Comparison of ENCODE assay signal across 11 cellular contexts in the genomic region with DNA sequence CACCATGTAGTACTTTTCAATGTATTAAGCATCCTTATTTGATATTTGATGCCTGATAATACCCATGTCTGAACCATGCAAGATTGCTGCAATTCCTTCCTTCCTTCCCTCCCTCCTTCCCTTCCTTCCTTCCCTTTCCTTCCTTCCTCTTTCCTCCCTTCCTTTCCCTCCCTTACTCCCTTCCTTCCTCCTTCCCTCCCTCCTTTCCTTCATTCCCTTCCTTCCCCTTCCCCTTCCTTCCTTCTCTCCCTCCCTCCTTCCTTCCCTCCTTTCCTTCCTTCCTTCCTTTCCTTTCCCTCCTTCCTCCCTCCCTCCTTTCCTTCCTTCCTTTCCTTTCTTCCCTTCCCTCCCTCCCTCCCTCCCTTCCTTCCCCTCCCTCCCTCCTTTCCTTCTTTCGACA. TPM values are rescaled to one million over a fixed set of nuclear protein-coding genes. Genes with fewer than 3 reads are reported as not detected.
"Had no signal": no experiment of that assay in that cellular context is flagged by ENCODE, and none has a peak within 500 bp of the region (broad histone marks: within the 10 kb centered on the region; RNA-seq: fewer than 3 reads in every experiment).

No MANE protein-coding gene starts in this region.

- H3K9ac ChIP-seq: KMS-11 had no signal

- FAIRE-seq: HTR-8/SVneo, K562 had no signal

- H3K4me3 ChIP-seq: K562 had no signal

- H3K4me2 ChIP-seq: KMS-11 had no signal

- H3K27ac ChIP-seq: HL-60, KMS-11 had no signal

- ATAC-seq: K562 had no signal

- DNase-seq: IMR-90, Karpas-422, KBM-7, KG1 had no signal

RNA-seq across cellular contexts. Expression of a gene that starts 29.7 kb away (rescaled TPM):
- polyA plus RNA-seq: IgD-negative memory B cell had no signal

RNA-seq across cellular contexts. Expression of a gene that starts 33.7 kb away (rescaled TPM):
- total RNA-seq: HT-29, HT1080, IMR-90, K562 had no signal
- polyA plus RNA-seq: IgD-negative memory B cell had no signal

RNA-seq across cellular contexts. Expression of a gene that starts 54.8 kb away (rescaled TPM):
- total RNA-seq: HT-29, HT1080, IMR-90 had no signal
- polyA plus RNA-seq: IgD-negative memory B cell, IMR-90 had no signal
